1 cellular context compared by ENCODE assay signal in genomic region chr9:136799079-136799853, GRCh38.
TF ChIP-seq lines count a peak whose summit lies in the region.

No MANE protein-coding gene starts in this region.

TF ChIP-seq in HepG2, 621 proteins besides CTCF, POLR2A, EP300 and RAD21 (continues in another document):
- TF ChIP-seq CENPX (CRISPR knock-in tag; IDR thresholded peaks at IDR 0.05) (no peak), ZNF891 (CRISPR knock-in tag; IDR thresholded peaks at IDR 0.05) (0 out of 2 replicates have a peak, but pooled peaks have one; percentile 18), EEA1 (CRISPR knock-in tag; IDR thresholded peaks at IDR 0.05; ENCODE audit: borderline replicate concordance) (no peak), LBX2 (CRISPR knock-in tag; IDR thresholded peaks at IDR 0.05; ENCODE audit: borderline replicate concordance) (no peak; the same call in 1 of the 2 replicates), ZNF773 (CRISPR knock-in tag; IDR thresholded peaks at IDR 0.05; ENCODE audit: borderline replicate concordance) (no peak), MTF1 (CRISPR knock-in tag; IDR thresholded peaks at IDR 0.05) (0 out of 2 replicates have a peak, but pooled peaks have one; percentile 16), ZNF20 (CRISPR knock-in tag; IDR thresholded peaks at IDR 0.05) (no peak), ATF6 (CRISPR knock-in tag; conservative IDR thresholded peaks at IDR 0.05) (no peak), ZNF207 (IDR thresholded peaks at IDR 0.05; ENCODE audit: borderline replicate concordance) (no peak), PHF21A (CRISPR knock-in tag; IDR thresholded peaks at IDR 0.05) (peak; percentile 24; the same call in 1 of the 2 replicates), PHB2 (IDR thresholded peaks at IDR 0.05; ENCODE audit: partially characterized antibody) (no peak), ZKSCAN1 (IDR thresholded peaks at IDR 0.05; ENCODE audit: low read length) (no peak), ZNF83 (CRISPR knock-in tag; IDR thresholded peaks at IDR 0.05; ENCODE audit: borderline replicate concordance) (no peak), ZNF333 (CRISPR knock-in tag; IDR thresholded peaks at IDR 0.05; ENCODE audit: borderline replicate concordance) (peak; percentile 71; the same call in 1 of the 2 replicates), ZZZ3 (CRISPR knock-in tag; IDR thresholded peaks at IDR 0.05; ENCODE audit: borderline replicate concordance) (no peak), SOX13 (IDR thresholded peaks at IDR 0.05) (peak; percentile 6; the same call in 1 of the 2 replicates), SOX13 (CRISPR knock-in tag; conservative IDR thresholded peaks at IDR 0.05 in 1 of 2, IDR thresholded peaks at IDR 0.05 in 1 of 2) (peak in 1 of 2 experiments; percentile 62; a peak in 2 of 4 replicates), ZNF142 (CRISPR knock-in tag; IDR thresholded peaks at IDR 0.05) (no peak; the same call in 1 of the 2 replicates), FOXK2 (IDR thresholded peaks at IDR 0.05) (no peak), ATAD3A (CRISPR knock-in tag; IDR thresholded peaks at IDR 0.05) (no peak), KAT8 (CRISPR knock-in tag; IDR thresholded peaks at IDR 0.05) (peak; percentile 81), SRSF9 (IDR thresholded peaks at IDR 0.05; ENCODE audit: borderline replicate concordance, insufficient read depth, low read depth, low read length, poor library complexity, severe bottlenecking) (no peak), JUN (CRISPR knock-in tag; IDR thresholded peaks at IDR 0.05) (no peak), ZSCAN12 (CRISPR knock-in tag; IDR thresholded peaks at IDR 0.05) (no peak), ARNT (IDR thresholded peaks at IDR 0.05) (no peak), ZBTB21 (CRISPR knock-in tag; IDR thresholded peaks at IDR 0.05) (no peak), TP53 (CRISPR knock-in tag; conservative IDR thresholded peaks at IDR 0.05) (no peak), GFI1 (CRISPR knock-in tag; IDR thresholded peaks at IDR 0.05; ENCODE audit: borderline replicate concordance) (no peak), ZSCAN9 (CRISPR knock-in tag; IDR thresholded peaks at IDR 0.05; ENCODE audit: borderline replicate concordance) (peak; percentile 56; the same call in 1 of the 2 replicates), ZBTB7A (CRISPR knock-in tag; IDR thresholded peaks at IDR 0.05) (no peak; the same call in none of the 2 replicates), ZNF703 (CRISPR knock-in tag; IDR thresholded peaks at IDR 0.05; ENCODE audit: borderline replicate concordance) (peak; percentile 74; the same call in 1 of the 2 replicates), HNRNPK (IDR thresholded peaks at IDR 0.05; ENCODE audit: low read depth, low read length, poor library complexity, severe bottlenecking) (no peak), YY1 (IDR thresholded peaks at IDR 0.05; ENCODE audit: insufficient read depth, insufficient replicate concordance, low read depth, low read length) (peak; percentile 36), NPAS2 (CRISPR knock-in tag; IDR thresholded peaks at IDR 0.05; ENCODE audit: borderline replicate concordance) (no peak), GLMP (CRISPR knock-in tag; IDR thresholded peaks at IDR 0.05; ENCODE audit: borderline replicate concordance) (no peak)
- TF ChIP-seq, protein P1, sequence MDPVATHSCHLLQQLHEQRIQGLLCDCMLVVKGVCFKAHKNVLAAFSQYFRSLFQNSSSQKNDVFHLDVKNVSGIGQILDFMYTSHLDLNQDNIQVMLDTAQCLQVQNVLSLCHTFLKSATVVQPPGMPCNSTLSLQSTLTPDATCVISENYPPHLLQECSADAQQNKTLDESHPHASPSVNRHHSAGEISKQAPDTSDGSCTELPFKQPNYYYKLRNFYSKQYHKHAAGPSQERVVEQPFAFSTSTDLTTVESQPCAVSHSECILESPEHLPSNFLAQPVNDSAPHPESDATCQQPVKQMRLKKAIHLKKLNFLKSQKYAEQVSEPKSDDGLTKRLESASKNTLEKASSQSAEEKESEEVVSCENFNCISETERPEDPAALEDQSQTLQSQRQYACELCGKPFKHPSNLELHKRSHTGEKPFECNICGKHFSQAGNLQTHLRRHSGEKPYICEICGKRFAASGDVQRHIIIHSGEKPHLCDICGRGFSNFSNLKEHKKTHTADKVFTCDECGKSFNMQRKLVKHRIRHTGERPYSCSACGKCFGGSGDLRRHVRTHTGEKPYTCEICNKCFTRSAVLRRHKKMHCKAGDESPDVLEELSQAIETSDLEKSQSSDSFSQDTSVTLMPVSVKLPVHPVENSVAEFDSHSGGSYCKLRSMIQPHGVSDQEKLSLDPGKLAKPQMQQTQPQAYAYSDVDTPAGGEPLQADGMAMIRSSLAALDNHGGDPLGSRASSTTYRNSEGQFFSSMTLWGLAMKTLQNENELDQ (CRISPR knock-in tag; IDR thresholded peaks at IDR 0.05; ENCODE audit: borderline replicate concordance), result no peak
- TF ChIP-seq, protein P2, sequence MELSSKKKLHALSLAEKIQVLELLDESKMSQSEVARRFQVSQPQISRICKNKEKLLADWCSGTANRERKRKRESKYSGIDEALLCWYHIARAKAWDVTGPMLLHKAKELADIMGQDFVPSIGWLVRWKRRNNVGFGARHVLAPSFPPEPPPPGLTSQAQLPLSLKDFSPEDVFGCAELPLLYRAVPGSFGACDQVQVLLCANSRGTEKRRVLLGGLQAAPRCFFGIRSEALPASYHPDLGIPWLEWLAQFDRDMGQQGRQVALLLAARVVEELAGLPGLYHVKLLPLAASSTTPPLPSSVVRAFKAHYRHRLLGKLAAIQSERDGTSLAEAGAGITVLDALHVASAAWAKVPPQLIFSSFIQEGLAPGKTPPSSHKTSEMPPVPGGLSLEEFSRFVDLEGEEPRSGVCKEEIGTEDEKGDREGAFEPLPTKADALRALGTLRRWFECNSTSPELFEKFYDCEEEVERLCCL (CRISPR knock-in tag; IDR thresholded peaks at IDR 0.05; ENCODE audit: borderline replicate concordance), result no peak; the same call in 1 of the 2 replicates
- TF ChIP-seq, protein P3, sequence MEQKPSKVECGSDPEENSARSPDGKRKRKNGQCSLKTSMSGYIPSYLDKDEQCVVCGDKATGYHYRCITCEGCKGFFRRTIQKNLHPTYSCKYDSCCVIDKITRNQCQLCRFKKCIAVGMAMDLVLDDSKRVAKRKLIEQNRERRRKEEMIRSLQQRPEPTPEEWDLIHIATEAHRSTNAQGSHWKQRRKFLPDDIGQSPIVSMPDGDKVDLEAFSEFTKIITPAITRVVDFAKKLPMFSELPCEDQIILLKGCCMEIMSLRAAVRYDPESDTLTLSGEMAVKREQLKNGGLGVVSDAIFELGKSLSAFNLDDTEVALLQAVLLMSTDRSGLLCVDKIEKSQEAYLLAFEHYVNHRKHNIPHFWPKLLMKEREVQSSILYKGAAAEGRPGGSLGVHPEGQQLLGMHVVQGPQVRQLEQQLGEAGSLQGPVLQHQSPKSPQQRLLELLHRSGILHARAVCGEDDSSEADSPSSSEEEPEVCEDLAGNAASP (CRISPR knock-in tag; IDR thresholded peaks at IDR 0.05; ENCODE audit: borderline replicate concordance), result peak; percentile 52; the same call in 1 of the 2 replicates
- TF ChIP-seq, protein P4, sequence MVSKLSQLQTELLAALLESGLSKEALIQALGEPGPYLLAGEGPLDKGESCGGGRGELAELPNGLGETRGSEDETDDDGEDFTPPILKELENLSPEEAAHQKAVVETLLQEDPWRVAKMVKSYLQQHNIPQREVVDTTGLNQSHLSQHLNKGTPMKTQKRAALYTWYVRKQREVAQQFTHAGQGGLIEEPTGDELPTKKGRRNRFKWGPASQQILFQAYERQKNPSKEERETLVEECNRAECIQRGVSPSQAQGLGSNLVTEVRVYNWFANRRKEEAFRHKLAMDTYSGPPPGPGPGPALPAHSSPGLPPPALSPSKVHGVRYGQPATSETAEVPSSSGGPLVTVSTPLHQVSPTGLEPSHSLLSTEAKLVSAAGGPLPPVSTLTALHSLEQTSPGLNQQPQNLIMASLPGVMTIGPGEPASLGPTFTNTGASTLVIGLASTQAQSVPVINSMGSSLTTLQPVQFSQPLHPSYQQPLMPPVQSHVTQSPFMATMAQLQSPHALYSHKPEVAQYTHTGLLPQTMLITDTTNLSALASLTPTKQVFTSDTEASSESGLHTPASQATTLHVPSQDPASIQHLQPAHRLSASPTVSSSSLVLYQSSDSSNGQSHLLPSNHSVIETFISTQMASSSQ (IDR thresholded peaks at IDR 0.05; ENCODE audit: low read depth), result 0 out of 2 replicates have a peak, but pooled peaks have one; percentile 41
- TF ChIP-seq, protein P4 (CRISPR knock-in tag; IDR thresholded peaks at IDR 0.05; ENCODE audit: borderline replicate concordance), result peak; percentile 70; the same call in 1 of the 2 replicates
- TF ChIP-seq, protein P5, sequence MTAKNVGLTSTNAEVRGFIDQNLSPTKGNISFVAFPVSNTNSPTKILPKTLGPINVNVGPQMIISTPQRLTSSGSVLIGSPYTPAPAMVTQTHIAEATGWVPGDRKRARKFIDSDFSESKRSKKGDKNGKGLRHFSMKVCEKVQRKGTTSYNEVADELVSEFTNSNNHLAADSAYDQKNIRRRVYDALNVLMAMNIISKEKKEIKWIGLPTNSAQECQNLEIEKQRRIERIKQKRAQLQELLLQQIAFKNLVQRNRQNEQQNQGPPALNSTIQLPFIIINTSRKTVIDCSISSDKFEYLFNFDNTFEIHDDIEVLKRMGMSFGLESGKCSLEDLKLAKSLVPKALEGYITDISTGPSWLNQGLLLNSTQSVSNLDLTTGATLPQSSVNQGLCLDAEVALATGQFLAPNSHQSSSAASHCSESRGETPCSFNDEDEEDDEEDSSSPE (CRISPR knock-in tag; IDR thresholded peaks at IDR 0.05), result peak; percentile 63
